ENCODE assay signal across 10 cellular contexts in genomic region chr20:62236997-62237771, GRCh38. TPM values are rescaled to one million over a fixed set of nuclear protein-coding genes. Genes with fewer than 3 reads are reported as not detected.
DNase-seq lines count a peak whose midpoint lies in the region; ATAC-seq and TF ChIP-seq lines count a peak whose summit lies in the region.
"Had no signal": no experiment of that assay in that cellular context is flagged by ENCODE, and none has a peak within 500 bp of the region (broad histone marks: within the 10 kb centered on the region; RNA-seq: fewer than 3 reads in every experiment).

No MANE protein-coding gene starts in this region.

- no peaks in the 10 kb centered on the region for H3K36me3 ChIP-seq in KMS-11 (ENCODE audit: insufficient read depth)
- peaks cover 6% of the 10 kb centered on the region for H3K36me3 ChIP-seq in neuron (ENCODE audit: insufficient read depth, low read length)

- TF ChIP-seq POLR2A in erythroblast (IDR thresholded peaks at IDR 0.05; ENCODE audit: low read length), result no peak

- H2AFZ ChIP-seq in KMS-11 (ENCODE audit: low read depth) (peak overlapping the region; percentile 57), neuron (ENCODE audit: low read depth, low read length) (no peak overlapping the region)

- H3K4me1 ChIP-seq in KMS-11 (ENCODE audit: low read depth, poor library complexity, severe bottlenecking) (peaks cover 9% of the 10 kb centered on the region), neuron (ENCODE audit: insufficient read depth, low read length) (peaks cover 42% of the 10 kb centered on the region)

- peaks cover 8 to 17% of the 10 kb centered on the region in 2 donors for H3K36me3 Mint-ChIP-seq in CD14-positive monocyte

- peaks cover 3 to 7% (median 5%) of the 10 kb centered on the region in 7 donors for H3K9me3 Mint-ChIP-seq in CD14-positive monocyte

- no peak overlapping the region for H3K9ac ChIP-seq in KMS-11

- H4K20me1 ChIP-seq in KMS-11 (ENCODE audit: insufficient read depth), result no peaks in the 10 kb centered on the region

- H3K4me3 ChIP-seq in KMS-11 (IDR thresholded peaks at IDR 0.05; ENCODE audit: insufficient read depth, low read depth, low read length) (no peak overlapping the region), dorsolateral prefrontal cortex (peak overlapping the region in 48 of 59 donors; percentile 13 to 86 (median 74)), neuron (ENCODE audit: low read length) (peak overlapping the region; percentile 0)

- no peaks in the 10 kb centered on the region; the same call in 1 of the 2 replicates for H3K79me2 ChIP-seq in KMS-11 (ENCODE audit: insufficient read depth, low read depth)

- H3K27ac Mint-ChIP-seq in CD14-positive monocyte, result peak overlapping the region in 3 of 7 donors; percentile 60 to 92 (median 75)

- H3K27ac ChIP-seq in KMS-11 (no peak overlapping the region), dorsolateral prefrontal cortex (peak overlapping the region in 14 of 59 donors; percentile 15 to 80 (median 40))
- H3K27ac ChIP-seq: WERI-Rb-1 had no signal

- peak overlapping the region; percentile 81 to 93 for H3K4me3 Mint-ChIP-seq in CD14-positive monocyte

- H3K4me1 Mint-ChIP-seq in CD14-positive monocyte, result peaks cover 34% of the 10 kb centered on the region

- H3K9me3 ChIP-seq in neuron (ENCODE audit: low read length), result no peaks in the 10 kb centered on the region

- DNase-seq in CD14-positive monocyte (ENCODE audit: low spot score), result no peak
- no peak for DNase-seq in dorsolateral prefrontal cortex
- no peak for DNase-seq in erythroblast (lab: John Stamatoyannopoulos, UW)
- DNase-seq in NCI-H2081 treated with DMSO at 0.1 percent for 48 hours (lab: John Stamatoyannopoulos, UW), result no peak
- DNase-seq: foreskin fibroblast had no signal

- intact Hi-C loops in CD14-positive monocyte (cut with micrococcal nuclease), result loop anchor here (5.0 to 10.0 kb wide), 7 partner anchors 50 to 700 kb away; partner anchors contain the start of genes ADRM1 (in 1 of the 2), CABLES2 (in 1 of the 2), GID8 (in 1 of the 2) and LSM14B (in 1 of the 2)
- intact Hi-C loops in dorsolateral prefrontal cortex (cut with DNase I), result loop anchor here in 1 of 2 donors (5.0 kb wide), 2 partner anchors 50 to 65 kb away; partner anchors contain the start of gene ADRM1

- no peak for ATAC-seq in GM18870 (IDR thresholded peaks at IDR 0.05; ENCODE audit: unreplicated experiment)
- ATAC-seq in GM18517 (IDR thresholded peaks at IDR 0.05; ENCODE audit: unreplicated experiment), result no peak

- peak overlapping the region; percentile 75 for H3K4me2 ChIP-seq in KMS-11

- peaks cover 41% of the 10 kb centered on the region for H3K27me3 ChIP-seq in KMS-11 (ENCODE audit: insufficient read depth, low read depth)
- H3K27me3 ChIP-seq in dorsolateral prefrontal cortex, result peaks cover 0 to 6% (median 0%) of the 10 kb centered on the region in 45 donors
- H3K27me3 ChIP-seq in neuron (ENCODE audit: insufficient read depth, low read length), result no peaks in the 10 kb centered on the region

- TF ChIP-seq CTCF in CD14-positive monocyte (IDR thresholded peaks at IDR 0.05) (no peak), KMS-11 (conservative IDR thresholded peaks at IDR 0.05; ENCODE audit: low read depth, low read length) (no peak), dorsolateral prefrontal cortex (IDR thresholded peaks at IDR 0.05 in 54 of 56, conservative IDR thresholded peaks at IDR 0.05 in 2 of 56; ENCODE audit: low read depth in 1 of 56, partially characterized antibody in 56 of 56) (no peak)

- H3K27me3 Mint-ChIP-seq in CD14-positive monocyte (ENCODE audit: low read depth in 3 of 3), result peaks cover 1 to 3% (median 2%) of the 10 kb centered on the region in 3 donors

RNA-seq across cellular contexts. Expression of gene OSBPL2, which starts 1.1 kb away (rescaled TPM):
- polyA plus RNA-seq in CD14-positive monocyte, result 10 to 100 TPM; 12.9 to 17.9 TPM
- 10 to 100 TPM; 54.4 to 93.9 (median 71.6) TPM for total RNA-seq in dorsolateral prefrontal cortex

RNA-seq across cellular contexts. Expression of gene HRH3, which starts 17.1 kb away (rescaled TPM):
- polyA plus RNA-seq in CD14-positive monocyte, result not detected
- total RNA-seq in dorsolateral prefrontal cortex, result 10 to 100 TPM in 118 of 120 experiments, 1 to 10 TPM in 2; 3.7 to 43.5 (median 22.0) TPM

RNA-seq across cellular contexts. Expression of gene MTG2, which starts 54.4 kb away (rescaled TPM):
- 10 to 100 TPM; 10.8 to 14.9 TPM for polyA plus RNA-seq in CD14-positive monocyte
- total RNA-seq in dorsolateral prefrontal cortex, result 10 to 100 TPM; 29.6 to 57.5 (median 39.1) TPM
